ENCODE assay signal across 16 cellular contexts in genomic region chr16:4212207-4212933, GRCh38. TPM values are rescaled to one million over a fixed set of nuclear protein-coding genes. Genes with fewer than 3 reads are reported as not detected.
DNase-seq lines count a peak whose midpoint lies in the region; ATAC-seq and TF ChIP-seq lines count a peak whose summit lies in the region.
"Had no signal": no experiment of that assay in that cellular context is flagged by ENCODE, and none has a peak within 500 bp of the region (broad histone marks: within the 10 kb centered on the region; RNA-seq: fewer than 3 reads in every experiment).

No MANE protein-coding gene starts in this region.

- no peaks in the 10 kb centered on the region for H4K20me1 ChIP-seq in HCT116 (ENCODE audit: insufficient read depth)

- H3K27ac Mint-ChIP-seq in activated CD4-positive, alpha-beta T cell treated with anti-CD3 and anti-CD28 coated beads for 36 hours = no peak overlapping the region
- no peak overlapping the region for H3K27ac Mint-ChIP-seq in activated T-cell treated with anti-CD3 and anti-CD28 coated beads, Interleukin-2, amount 50 U/mL, for 24 hours
- H3K27ac Mint-ChIP-seq: activated naive CD4-positive, alpha-beta T cell treated with anti-CD3 and anti-CD28 coated beads, Interleukin-2, amount 10 ng/mL, durations not matched to agents 7 days and 5 days; IgD-negative memory B cell had no signal

- peaks cover 4% of the 10 kb centered on the region for H3K4me1 Mint-ChIP-seq in activated CD4-positive, alpha-beta T cell treated with anti-CD3 and anti-CD28 coated beads for 36 hours
- H3K4me1 Mint-ChIP-seq in activated T-cell treated with anti-CD3 and anti-CD28 coated beads, Interleukin-2, amount 50 U/mL, for 24 hours (ENCODE audit: low read depth) = no peaks in the 10 kb centered on the region
- H3K4me1 Mint-ChIP-seq: IgD-negative memory B cell had no signal

- no peak overlapping the region for H3K9ac ChIP-seq in HCT116 (ENCODE audit: low read length)
- H3K9ac ChIP-seq in subcutaneous abdominal adipose tissue (ENCODE audit: low read length in 5 of 5) = no peak overlapping the region

- no TSS peak for BruUV-seq in HCT116 (replicated peaks; lab: Mats Ljungman, UMichigan)

- no peak for TF ChIP-seq CTCF in HCT116 (IDR thresholded peaks at IDR 0.05 in 2 of 3, conservative IDR thresholded peaks at IDR 0.05 in 1 of 3; ENCODE audit: borderline replicate concordance in 1 of 3, insufficient read depth in 1 of 3, low read depth in 2 of 3, low read length in 2 of 3)
- no peak for TF ChIP-seq CTCF in coronary artery (IDR thresholded peaks at IDR 0.05)

- no peak overlapping the region for H2AFZ ChIP-seq in HCT116 (ENCODE audit: low read depth, low read length, poor library complexity, severe bottlenecking)

- peaks cover 13 to 34% of the 10 kb centered on the region in 2 experiments for H3K4me1 ChIP-seq in HCT116 (ENCODE audit: control insufficient read depth in 1 of 2, insufficient read depth in 2 of 2, low read length in 2 of 2)
- peaks cover 0 to 14% (median 4%) of the 10 kb centered on the region in 5 donors for H3K4me1 ChIP-seq in subcutaneous abdominal adipose tissue (ENCODE audit: control insufficient read depth in 5 of 5, insufficient read depth in 5 of 5, low read length in 5 of 5)

- peak; percentile 3; the same call in 1 of the 2 replicates for ATAC-seq in HCT116
- ATAC-seq in HG03571 (IDR thresholded peaks at IDR 0.05; ENCODE audit: unreplicated experiment) = no peak
- ATAC-seq in activated CD4-positive, alpha-beta T cell treated with anti-CD3 and anti-CD28 coated beads for 36 hours = no peak
- ATAC-seq: SK-N-SH treated with all-trans-retinoic acid at 6 μM for 48 hours had no signal

- no peaks in the 10 kb centered on the region for H3K79me2 ChIP-seq in HCT116 (ENCODE audit: insufficient read depth, low read length)

- no peaks in the 10 kb centered on the region for H3K9me2 ChIP-seq in HCT116 (ENCODE audit: insufficient read depth)

- CTCF ChIA-PET in HCT116 (lab: Charles Lee) = no interaction called here
- CTCF ChIA-PET in activated CD4-positive, alpha-beta T cell treated with anti-CD3 and anti-CD28 coated beads for 36 hours (lab: Charles Lee) = no interaction called here

- no peaks in the 10 kb centered on the region for H3K36me3 ChIP-seq in HCT116 (ENCODE audit: control insufficient read depth in 1 of 2, insufficient read depth in 2 of 2, low read length in 2 of 2)
- H3K36me3 ChIP-seq in subcutaneous abdominal adipose tissue (ENCODE audit: control insufficient read depth in 5 of 5, insufficient read depth in 5 of 5, low read length in 5 of 5) = no peaks in the 10 kb centered on the region

- peak overlapping the region; percentile 75 for H3K4me2 ChIP-seq in HCT116 (ENCODE audit: low read length)

- no peaks in the 10 kb centered on the region for H3K27me3 ChIP-seq in HCT116 (ENCODE audit: insufficient read depth, low read length)
- H3K27me3 ChIP-seq in subcutaneous abdominal adipose tissue (ENCODE audit: control insufficient read depth in 5 of 5, insufficient read depth in 4 of 5, low read length in 5 of 5) = peaks cover 0 to 3% (median 0%) of the 10 kb centered on the region in 5 donors

- intact Hi-C loops in HCT116 (cut with micrococcal nuclease) = no loop called here
- intact Hi-C loops in activated CD4-positive, alpha-beta T cell treated with anti-CD3 and anti-CD28 coated beads for 36 hours (cut with DNase I, micrococcal nuclease) = no loop called here

- H3K36me3 Mint-ChIP-seq in activated CD4-positive, alpha-beta T cell treated with anti-CD3 and anti-CD28 coated beads for 36 hours (ENCODE audit: low read depth) = no peaks in the 10 kb centered on the region
- no peaks in the 10 kb centered on the region for H3K36me3 Mint-ChIP-seq in activated T-cell treated with anti-CD3 and anti-CD28 coated beads, Interleukin-2, amount 50 U/mL, for 24 hours (ENCODE audit: low read depth)
- H3K36me3 Mint-ChIP-seq: activated naive CD4-positive, alpha-beta T cell treated with anti-CD3 and anti-CD28 coated beads, Interleukin-2, amount 10 ng/mL, durations not matched to agents 7 days and 5 days; IgD-negative memory B cell had no signal

- no peak for TF ChIP-seq POLR2A in HCT116 (IDR thresholded peaks at IDR 0.05; ENCODE audit: borderline replicate concordance, extremely low read depth, insufficient read depth, insufficient read length)

- H3K4me3 Mint-ChIP-seq in activated CD4-positive, alpha-beta T cell treated with anti-CD3 and anti-CD28 coated beads for 36 hours = no peak overlapping the region
- H3K4me3 Mint-ChIP-seq in activated T-cell treated with anti-CD3 and anti-CD28 coated beads, Interleukin-2, amount 50 U/mL, for 24 hours = no peak overlapping the region
- H3K4me3 Mint-ChIP-seq: activated naive CD4-positive, alpha-beta T cell treated with anti-CD3 and anti-CD28 coated beads, Interleukin-2, amount 10 ng/mL, durations not matched to agents 7 days and 5 days had no signal

- H3K27ac ChIP-seq in HCT116 (ENCODE audit: low read depth, low read length) (peak overlapping the region; percentile 31; the same call in 1 of the 2 replicates), coronary artery (peak overlapping the region; percentile 92 to 93), subcutaneous abdominal adipose tissue (ENCODE audit: low read depth, low read length) (peak overlapping the region; percentile 50)

- H3K27me3 Mint-ChIP-seq in activated CD4-positive, alpha-beta T cell treated with anti-CD3 and anti-CD28 coated beads for 36 hours = peaks cover 2% of the 10 kb centered on the region
- H3K27me3 Mint-ChIP-seq in activated T-cell treated with anti-CD3 and anti-CD28 coated beads, Interleukin-2, amount 50 U/mL, for 24 hours = peaks cover 4% of the 10 kb centered on the region

- POLR2A ChIA-PET in HCT116 (lab: Charles Lee) = no interaction called here
- POLR2A ChIA-PET in activated CD4-positive, alpha-beta T cell treated with anti-CD3 and anti-CD28 coated beads for 36 hours (lab: Charles Lee) = no interaction called here

- TF ChIP-seq RAD21 in HCT116 (IDR thresholded peaks at IDR 0.05; ENCODE audit: low read depth) = no peak

- no peak overlapping the region for H3K4me3 ChIP-seq in HCT116 (replicated peaks in 1 of 2; ENCODE audit: low read depth in 1 of 2, low read length in 2 of 2)
- H3K4me3 ChIP-seq in coronary artery = no peak overlapping the region
- H3K4me3 ChIP-seq in subcutaneous abdominal adipose tissue (ENCODE audit: low read depth in 1 of 5, low read length in 5 of 5) = no peak overlapping the region

- H3K9me3 Mint-ChIP-seq in activated CD4-positive, alpha-beta T cell treated with anti-CD3 and anti-CD28 coated beads for 36 hours (ENCODE audit: low read depth) = no peaks in the 10 kb centered on the region
- H3K9me3 Mint-ChIP-seq in activated T-cell treated with anti-CD3 and anti-CD28 coated beads, Interleukin-2, amount 50 U/mL, for 24 hours = no peaks in the 10 kb centered on the region
- H3K9me3 Mint-ChIP-seq: activated naive CD4-positive, alpha-beta T cell treated with anti-CD3 and anti-CD28 coated beads, Interleukin-2, amount 10 ng/mL, durations not matched to agents 7 days and 5 days; IgD-negative memory B cell had no signal

- RAD21 ChIA-PET in HCT116 (lab: Charles Lee; ENCODE audit: low non-redundant PET in 1 of 2, low total read pairs in 2 of 2, uncharacterized antibody in 2 of 2, unreplicated experiment in 2 of 2) = no interaction called here

- DNase-seq in HCT116 (ENCODE audit: low read depth, low spot score) = no peak
- peak; percentile 94 for DNase-seq in coronary artery (ENCODE audit: low spot score)
- peak; percentile 76 for DNase-seq in hepatic stellate cell (ENCODE audit: low spot score)
- DNase-seq in activated CD4-positive, alpha-beta T cell treated with anti-CD3 and anti-CD28 coated beads for 1 hour = no peak
- no peak for DNase-seq in activated CD4-positive, alpha-beta T cell treated with anti-CD3 and anti-CD28 coated beads for 36 hours
- DNase-seq in activated T-cell treated with anti-CD3 and anti-CD28 coated beads, Interleukin-2, amount 50 U/mL, for 24 hours = no peak
- DNase-seq: activated naive CD4-positive, alpha-beta T cell treated with anti-CD3 and anti-CD28 coated beads, Interleukin-2, amount 10 ng/mL, durations not matched to agents 7 days and 5 days; glutamatergic neuron; NCI-H1092 treated with DMSO at 0.1 percent for 48 hours had no signal

- no peaks in the 10 kb centered on the region for H3K9me3 ChIP-seq in HCT116 (ENCODE audit: control insufficient read depth in 1 of 2, insufficient read depth in 1 of 2, low read depth in 1 of 2, low read length in 2 of 2)
- no peaks in the 10 kb centered on the region for H3K9me3 ChIP-seq in subcutaneous abdominal adipose tissue (ENCODE audit: control insufficient read depth in 5 of 5, low read length in 5 of 5)

TF ChIP-seq in HCT116, 20 proteins besides CTCF, POLR2A, EP300 and RAD21:
- TF ChIP-seq ZFX (IDR thresholded peaks at IDR 0.05) = 0 out of 2 replicates have a peak, but pooled peaks have one; percentile 28
- TF ChIP-seq TCF7L2 (IDR thresholded peaks at IDR 0.05; ENCODE audit: borderline replicate concordance, extremely low read depth, insufficient read depth, insufficient read length) = no peak

RNA-seq across cellular contexts. Expression of gene SRL, which starts 29.5 kb away (rescaled TPM):
- not detected for total RNA-seq in HCT116 (2021; ENCODE audit: unreplicated experiment)
- polyA plus RNA-seq in HCT116 (2012) = 0.03 TPM in 1 of 2 replicates, not detected in the other
- total RNA-seq in activated CD4-positive, alpha-beta T cell treated with anti-CD3 and anti-CD28 coated beads for 36 hours = not detected
- total RNA-seq: bronchial epithelial cell, H1, kidney epithelial cell had no signal
- polyA plus RNA-seq: IgD-negative memory B cell had no signal

Comparison
In these comparisons a context has a peak if more than half of its experiments do, and no peak if none do; other contexts are left out.
1. DNase-seq: peak in coronary artery (single experiment) and hepatic stellate cell (single experiment); none in HCT116 (single experiment), activated CD4-positive, alpha-beta T cell treated with anti-CD3 and anti-CD28 coated beads for 1 hour (single experiment), activated CD4-positive, alpha-beta T cell treated with anti-CD3 and anti-CD28 coated beads for 36 hours (single experiment) and activated T-cell treated with anti-CD3 and anti-CD28 coated beads, Interleukin-2, amount 50 U/mL, for 24 hours (single experiment).
2. H3K27ac ChIP-seq: peak in every context shown above with its lines; median percentile 92 in coronary artery; 50 in subcutaneous abdominal adipose tissue; 31 in HCT116.